8 cellular contexts compared by ENCODE assay signal in genomic region chr17:40615295-40615988, GRCh38. TPM values are rescaled to one million over a fixed set of nuclear protein-coding genes. Genes with fewer than 3 reads are reported as not detected.
A peak's percentile ranks its signal among the peaks of the same experiment; 100 is the strongest.
DNase-seq lines count a peak whose midpoint lies in the region; ATAC-seq lines count a peak whose summit lies in the region.

No MANE protein-coding gene starts in this region.

- peak overlapping the region; percentile 53 for H3K4me3 Mint-ChIP-seq in activated naive CD8-positive, alpha-beta T cell treated with anti-CD3 and anti-CD28 coated beads, Interleukin-2, amount 50 U/mL, for 24 hours

- in situ Hi-C loops in Caki2 (cut with HindIII; ENCODE audit: low pct_unique_long_range_greater_than_20kb, low sequenced_read_pairs) = no loop called here

- ATAC-seq in GM18870 (IDR thresholded peaks at IDR 0.05; ENCODE audit: unreplicated experiment) (peak; percentile 71), HG02970 (IDR thresholded peaks at IDR 0.05; ENCODE audit: low FRiP score, unreplicated experiment) (peak; percentile 55)
- peak; percentile 50 for ATAC-seq in activated naive CD8-positive, alpha-beta T cell treated with anti-CD3 and anti-CD28 coated beads, Interleukin-2, amount 50 U/mL, for 24 hours

- H3K27me3 Mint-ChIP-seq in activated naive CD8-positive, alpha-beta T cell treated with anti-CD3 and anti-CD28 coated beads, Interleukin-2, amount 50 U/mL, for 24 hours = no peaks in the 10 kb centered on the region

- H3K27ac Mint-ChIP-seq in activated naive CD8-positive, alpha-beta T cell treated with anti-CD3 and anti-CD28 coated beads, Interleukin-2, amount 50 U/mL, for 24 hours = peak overlapping the region; percentile 78

- H3K4me1 Mint-ChIP-seq in activated naive CD8-positive, alpha-beta T cell treated with anti-CD3 and anti-CD28 coated beads, Interleukin-2, amount 50 U/mL, for 24 hours = peaks cover 82% of the 10 kb centered on the region

- H3K36me3 Mint-ChIP-seq in activated naive CD8-positive, alpha-beta T cell treated with anti-CD3 and anti-CD28 coated beads, Interleukin-2, amount 50 U/mL, for 24 hours (ENCODE audit: low read depth) = no peaks in the 10 kb centered on the region

- DNase-seq in Caki2 (ENCODE audit: low read depth) (peak; percentile 48), NCI-H748 (lab: John Stamatoyannopoulos, UW; ENCODE audit: unreplicated experiment) (peak; percentile 73), iPS DF 19.7 (ENCODE audit: low read depth, low spot score) (peak; percentile 63), stromal cell of bone marrow (ENCODE audit: low read depth) (peak; percentile 26), mesenteric fat pad (ENCODE audit: low spot score) (no peak)
- peak; percentile 48 for DNase-seq in activated naive CD8-positive, alpha-beta T cell treated with anti-CD3 and anti-CD28 coated beads, Interleukin-2, amount 50 U/mL, for 24 hours

- no peaks in the 10 kb centered on the region for H3K9me3 Mint-ChIP-seq in activated naive CD8-positive, alpha-beta T cell treated with anti-CD3 and anti-CD28 coated beads, Interleukin-2, amount 50 U/mL, for 24 hours

RNA-seq across cellular contexts. Expression of gene SMARCE1, which starts 32.2 kb away (rescaled TPM):
- total RNA-seq in Caki2 (2014; rRNA removed; shearing (Covaris generic); ENCODE audit: low replicate concordance) = 45.1 and 56.3 TPM in 2 replicates
- total RNA-seq in mesenteric fat pad = 73.5 TPM

RNA-seq across cellular contexts. Expression of gene KRT222, which starts 49.5 kb away (rescaled TPM):
- 3.1 and 6.8 TPM in 2 replicates for total RNA-seq in Caki2 (2014; rRNA removed; shearing (Covaris generic); ENCODE audit: low replicate concordance)
- total RNA-seq in mesenteric fat pad = 0.26 TPM

RNA-seq across cellular contexts. Expression of gene CCR7, which starts 50.2 kb away (rescaled TPM):
- total RNA-seq in Caki2 (2014; rRNA removed; shearing (Covaris generic); ENCODE audit: low replicate concordance) = not detected in 2 replicates
- total RNA-seq in mesenteric fat pad = 0.39 TPM
